17 cellular contexts compared by ENCODE assay signal in the genomic region with DNA sequence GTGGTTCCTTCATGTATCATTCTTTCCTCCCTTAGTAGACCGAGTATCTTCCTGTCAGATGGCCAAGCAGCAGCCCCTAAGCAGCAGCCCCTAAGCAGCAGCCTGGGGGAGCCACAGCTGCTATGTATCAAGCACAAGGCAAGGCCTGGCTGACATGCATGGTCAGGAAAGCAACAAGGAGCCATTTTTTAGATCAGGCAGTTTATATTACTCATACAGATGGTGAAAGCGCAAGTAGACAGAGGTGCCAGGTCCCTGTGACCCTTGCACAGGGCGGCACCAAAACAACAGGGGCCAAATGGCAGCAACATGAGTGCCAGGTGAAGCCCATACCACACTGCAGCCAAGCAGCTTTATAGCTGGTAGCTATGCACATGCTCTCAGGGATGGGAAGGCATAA. TPM values are rescaled to one million over a fixed set of nuclear protein-coding genes. Genes with fewer than 3 reads are reported as not detected.
DNase-seq lines count a peak whose midpoint lies in the region; ATAC-seq, FAIRE-seq and TF ChIP-seq lines count a peak whose summit lies in the region.
"Had no signal": no experiment of that assay in that cellular context is flagged by ENCODE, and none has a peak within 500 bp of the region (broad histone marks: within the 10 kb centered on the region; RNA-seq: fewer than 3 reads in every experiment).

No MANE protein-coding gene starts in this region.

- no peak overlapping the region for H2BK120ac ChIP-seq in mesenchymal stem cell (ENCODE audit: low read depth, low read length)

- H3K4ac ChIP-seq in mesenchymal stem cell (ENCODE audit: low read depth in 1 of 2, low read length in 2 of 2): no peak overlapping the region

- FAIRE-seq in small intestine (lab: Jason Lieb, UNC): no peak
- FAIRE-seq: GM19239 had no signal

- H3K4me3 ChIP-seq in Peyer's patch: no peak overlapping the region
- no peak overlapping the region for H3K4me3 ChIP-seq in mesenchymal stem cell (ENCODE audit: insufficient read depth in 1 of 2, low read depth in 1 of 2, low read length in 2 of 2)
- H3K4me3 ChIP-seq in small intestine (ENCODE audit: low read depth in 1 of 2, low read length in 2 of 2): no peak overlapping the region
- H3K4me3 ChIP-seq in Caco-2 (ENCODE audit: low read depth, low read length): no peak overlapping the region

- TF ChIP-seq CTCF in Peyer's patch (IDR thresholded peaks at IDR 0.05): peak in 1 of 6 experiments; percentile 3
- no peak for TF ChIP-seq CTCF in chondrocyte (IDR thresholded peaks at IDR 0.05)
- TF ChIP-seq CTCF in Caco-2 (IDR thresholded peaks at IDR 0.05; ENCODE audit: insufficient read depth in 1 of 2, low read depth in 1 of 2, low read length in 1 of 2, severe bottlenecking in 1 of 2, unreplicated experiment in 1 of 2): no peak

- H3K36me3 Mint-ChIP-seq in chondrocyte (ENCODE audit: low read depth) (peaks cover 5% of the 10 kb centered on the region), Caco-2 (ENCODE audit: insufficient read depth, unreplicated experiment) (no peaks in the 10 kb centered on the region)
- no peaks in the 10 kb centered on the region for H3K36me3 Mint-ChIP-seq in activated CD4-positive, alpha-beta T cell treated with anti-CD3 and anti-CD28 coated beads, Interleukin-2, amount 10 ng/mL, durations not matched to agents 24 days and 14 days (ENCODE audit: low read depth)
- H3K36me3 Mint-ChIP-seq: CD4-positive, CD25-positive, alpha-beta regulatory T cell had no signal

- no peak overlapping the region for H4K91ac ChIP-seq in mesenchymal stem cell (ENCODE audit: low read length)

- H3K9ac ChIP-seq in mesenchymal stem cell (ENCODE audit: low read length): no peak overlapping the region

- H3K14ac ChIP-seq in mesenchymal stem cell (ENCODE audit: low read length in 2 of 2): no peak overlapping the region

- H4K8ac ChIP-seq in mesenchymal stem cell (ENCODE audit: low read length): peak overlapping the region; percentile 59

- H3K18ac ChIP-seq in mesenchymal stem cell (ENCODE audit: low read depth in 1 of 2, low read length in 2 of 2): no peak overlapping the region

- POLR2A ChIA-PET in Caco-2 (lab: Charles Lee): no interaction called here

- no peak overlapping the region for H2AFZ ChIP-seq in mesenchymal stem cell (ENCODE audit: low read depth, low read length)

- no peak for TF ChIP-seq POLR2A in Peyer's patch (IDR thresholded peaks at IDR 0.05)

- H2BK12ac ChIP-seq in mesenchymal stem cell (ENCODE audit: low read length in 2 of 2): no peak overlapping the region

- H3K23ac ChIP-seq in mesenchymal stem cell (ENCODE audit: low read length in 2 of 2): no peak overlapping the region

- peaks cover 11% of the 10 kb centered on the region for H3K9me3 Mint-ChIP-seq in chondrocyte (ENCODE audit: low read depth)
- no peaks in the 10 kb centered on the region for H3K9me3 Mint-ChIP-seq in activated CD4-positive, alpha-beta T cell treated with anti-CD3 and anti-CD28 coated beads, Interleukin-2, amount 10 ng/mL, durations not matched to agents 24 days and 14 days
- H3K9me3 Mint-ChIP-seq in Caco-2 (ENCODE audit: unreplicated experiment): no peaks in the 10 kb centered on the region
- H3K9me3 Mint-ChIP-seq: CD4-positive, CD25-positive, alpha-beta regulatory T cell had no signal

- CTCF ChIA-PET in Caco-2 (lab: Charles Lee): interaction anchor here (0.6 to 1.3 kb wide), 2 partner anchors 20 to 313 kb away, joined by 3 read pairs; no protein-coding TSS in a partner anchor

- no peaks in the 10 kb centered on the region for H3K79me1 ChIP-seq in mesenchymal stem cell (replicated peaks; ENCODE audit: low read length, poor library complexity, severe bottlenecking)

- no peak for ATAC-seq in GM19455 (IDR thresholded peaks at IDR 0.05; ENCODE audit: unreplicated experiment)

- no peak overlapping the region for H2BK15ac ChIP-seq in mesenchymal stem cell (ENCODE audit: low read depth, poor library complexity, severe bottlenecking)

- H3K27me3 ChIP-seq in Peyer's patch: no peaks in the 10 kb centered on the region
- H3K27me3 ChIP-seq in mesenchymal stem cell (ENCODE audit: control insufficient read depth in 1 of 2, insufficient read depth in 1 of 2, low read length in 2 of 2): no peaks in the 10 kb centered on the region
- no peaks in the 10 kb centered on the region for H3K27me3 ChIP-seq in small intestine (ENCODE audit: control insufficient read depth in 2 of 2, insufficient read depth in 2 of 2, low read length in 2 of 2)
- H3K27me3 ChIP-seq in Caco-2 (replicated peaks; ENCODE audit: control insufficient read depth, insufficient read depth, low read length): no peaks in the 10 kb centered on the region

- H3K36me3 ChIP-seq in Peyer's patch: no peaks in the 10 kb centered on the region
- no peaks in the 10 kb centered on the region for H3K36me3 ChIP-seq in mesenchymal stem cell (ENCODE audit: control insufficient read depth in 1 of 2, insufficient read depth in 2 of 2, low read depth in 1 of 2, low read length in 2 of 2)
- no peaks in the 10 kb centered on the region for H3K36me3 ChIP-seq in small intestine (ENCODE audit: control insufficient read depth in 2 of 2, insufficient read depth in 2 of 2, low read length in 2 of 2)
- H3K36me3 ChIP-seq in Caco-2 (ENCODE audit: control insufficient read depth, insufficient read depth, low read length): no peaks in the 10 kb centered on the region; the same call in 1 of the 2 replicates

- DNase-seq in Peyer's patch (peak in 2 of 3 donors; percentile 82 to 83), chondrocyte (ENCODE audit: low spot score) (peak; percentile 38), mesenchymal stem cell (no peak), small intestine (peak; percentile 92), Caco-2 (no peak)
- no peak for DNase-seq in activated CD4-positive, alpha-beta T cell treated with anti-CD3 and anti-CD28 coated beads, Interleukin-2, amount 10 ng/mL, durations not matched to agents 24 days and 14 days
- DNase-seq: Calu3; CD4-positive, CD25-positive, alpha-beta regulatory T cell; H7; NCI-H1105 treated with DMSO at 0.1 percent for 48 hours; NCI-H1930; NCI-H446; NCI-H69; SHP77 treated with DMSO at 0.1 percent for 48 hours had no signal

- 82% methylated on average over 3 of the region's 3 CpGs for WGBS in mesenchymal stem cell
- 37 to 51% (median 43%) methylated on average over 3 of the region's 3 CpGs for WGBS in small intestine, 3 donors

- H3K27ac ChIP-seq in Peyer's patch (peak overlapping the region in 3 of 4 donors; percentile 34 to 87 (median 65)), mesenchymal stem cell (ENCODE audit: low read length, poor library complexity, severe bottlenecking) (no peak overlapping the region), small intestine (ENCODE audit: low read depth in 1 of 2, low read length in 1 of 2) (peak overlapping the region; percentile 69 to 79)

- intact Hi-C loops in activated CD4-positive, alpha-beta T cell treated with anti-CD3 and anti-CD28 coated beads, Interleukin-2, amount 10 ng/mL, durations not matched to agents 24 days and 14 days (cut with micrococcal nuclease): no loop called here
- intact Hi-C loops in Caco-2 (cut with micrococcal nuclease; ENCODE audit: unreplicated experiment): no loop called here

- H2AK5ac ChIP-seq in mesenchymal stem cell (ENCODE audit: low read length, severe bottlenecking): no peak overlapping the region

- no peak overlapping the region for H2BK5ac ChIP-seq in mesenchymal stem cell (ENCODE audit: low read depth, low read length, poor library complexity, severe bottlenecking)

- H3K27ac Mint-ChIP-seq in chondrocyte (ENCODE audit: unreplicated experiment) (no peak overlapping the region), Caco-2 (ENCODE audit: unreplicated experiment) (no peak overlapping the region)
- H3K27ac Mint-ChIP-seq in activated CD4-positive, alpha-beta T cell treated with anti-CD3 and anti-CD28 coated beads, Interleukin-2, amount 10 ng/mL, durations not matched to agents 24 days and 14 days: no peak overlapping the region
- H3K27ac Mint-ChIP-seq: B cell had no signal

- H3K4me1 Mint-ChIP-seq in chondrocyte (ENCODE audit: low read depth) (no peaks in the 10 kb centered on the region), Caco-2 (ENCODE audit: low read depth, unreplicated experiment) (peaks cover 1% of the 10 kb centered on the region)
- H3K4me1 Mint-ChIP-seq in activated CD4-positive, alpha-beta T cell treated with anti-CD3 and anti-CD28 coated beads, Interleukin-2, amount 10 ng/mL, durations not matched to agents 24 days and 14 days: no peaks in the 10 kb centered on the region
- H3K4me1 Mint-ChIP-seq: B cell; CD4-positive, CD25-positive, alpha-beta regulatory T cell had no signal

- H3K4me3 Mint-ChIP-seq in chondrocyte (ENCODE audit: unreplicated experiment) (no peak overlapping the region), Caco-2 (ENCODE audit: unreplicated experiment) (no peak overlapping the region)
- H3K4me3 Mint-ChIP-seq in activated CD4-positive, alpha-beta T cell treated with anti-CD3 and anti-CD28 coated beads, Interleukin-2, amount 10 ng/mL, durations not matched to agents 24 days and 14 days: no peak overlapping the region
- H3K4me3 Mint-ChIP-seq: B cell; CD4-positive, CD25-positive, alpha-beta regulatory T cell had no signal

- BruUV-seq in Caco-2 (replicated peaks; lab: Mats Ljungman, UMichigan): no TSS peak

- H3K9me3 ChIP-seq in Peyer's patch: no peaks in the 10 kb centered on the region
- H3K9me3 ChIP-seq in mesenchymal stem cell (ENCODE audit: control insufficient read depth, low read length): no peaks in the 10 kb centered on the region
- no peaks in the 10 kb centered on the region for H3K9me3 ChIP-seq in small intestine (ENCODE audit: control insufficient read depth, low read depth)
- no peaks in the 10 kb centered on the region for H3K9me3 ChIP-seq in Caco-2

- no peak overlapping the region for H3K4me2 ChIP-seq in mesenchymal stem cell (ENCODE audit: low read length, poor library complexity, severe bottlenecking)

- H3K27me3 Mint-ChIP-seq in chondrocyte (ENCODE audit: low read depth): no peaks in the 10 kb centered on the region
- peaks cover 16% of the 10 kb centered on the region for H3K27me3 Mint-ChIP-seq in activated CD4-positive, alpha-beta T cell treated with anti-CD3 and anti-CD28 coated beads, Interleukin-2, amount 10 ng/mL, durations not matched to agents 24 days and 14 days
- no peaks in the 10 kb centered on the region for H3K27me3 Mint-ChIP-seq in Caco-2 (ENCODE audit: insufficient read depth, unreplicated experiment)
- H3K27me3 Mint-ChIP-seq: B cell had no signal

- H3K4me1 ChIP-seq in Peyer's patch: peaks cover 0 to 7% (median 0%) of the 10 kb centered on the region in 4 donors
- H3K4me1 ChIP-seq in mesenchymal stem cell (ENCODE audit: control insufficient read depth, insufficient read depth, low read depth, low read length): no peaks in the 10 kb centered on the region
- H3K4me1 ChIP-seq in small intestine (ENCODE audit: control insufficient read depth in 2 of 2, insufficient read depth in 1 of 2, low read depth in 1 of 2, low read length in 1 of 2): peaks cover 0 to 3% of the 10 kb centered on the region in 2 donors
- no peaks in the 10 kb centered on the region for H3K4me1 ChIP-seq in Caco-2

RNA-seq across cellular contexts. Expression of a gene that starts 22.2 kb away (rescaled TPM):
- total RNA-seq in Peyer's patch (10 to 100 TPM in 3 of 4 donors, 1 to 10 TPM in 1; 8.3 to 20.7 (median 11.4) TPM), chondrocyte (16.9 to 22.7 TPM (median 22.4 TPM) in 3 replicates), Caco-2 (2022) (50.7 and 56.0 TPM in 2 replicates)
- polyA plus RNA-seq in mesenchymal stem cell (2013, experiment 1 of 2): 25.0 TPM
- 24.5 TPM for polyA plus RNA-seq in mesenchymal stem cell (2013, experiment 2 of 2)
- 10 to 100 TPM; 32.4 to 50.8 (median 45.1) TPM for polyA plus RNA-seq in small intestine
- total RNA-seq in activated CD4-positive, alpha-beta T cell treated with anti-CD3 and anti-CD28 coated beads, Interleukin-2, amount 10 ng/mL, durations not matched to agents 24 days and 14 days: 36.4 and 37.6 TPM in 2 replicates

RNA-seq across cellular contexts. Expression of a gene that starts 39.2 kb away (rescaled TPM):
- total RNA-seq in Peyer's patch (100 to 1,000 TPM in 3 of 4 donors, 10 to 100 TPM in 1; 48.7 to 143 (median 122) TPM), chondrocyte (62.2 to 94.5 TPM (median 63.0 TPM) in 3 replicates), Caco-2 (2022) (91.1 and 102 TPM in 2 replicates)
- 115 TPM for polyA plus RNA-seq in mesenchymal stem cell (2013, experiment 1 of 2)
- 115 TPM for polyA plus RNA-seq in mesenchymal stem cell (2013, experiment 2 of 2)
- polyA plus RNA-seq in small intestine: 10 to 100 TPM; 14.8 to 26.7 (median 24.6) TPM
- total RNA-seq in activated CD4-positive, alpha-beta T cell treated with anti-CD3 and anti-CD28 coated beads, Interleukin-2, amount 10 ng/mL, durations not matched to agents 24 days and 14 days: 180 and 182 TPM in 2 replicates

Comparison
In these comparisons a context has a peak if more than half of its experiments do, and no peak if none do; other contexts are left out.
1. DNase-seq: peak in Peyer's patch (2 of 3), chondrocyte (single experiment) and small intestine (single experiment); none in mesenchymal stem cell (single experiment), activated CD4-positive, alpha-beta T cell treated with anti-CD3 and anti-CD28 coated beads, Interleukin-2, amount 10 ng/mL, durations not matched to agents 24 days and 14 days (single experiment) and Caco-2 (0 of 2).